Comparison of ENCODE assay signal across 16 cellular contexts in genomic region chr13:44865722-44866484, GRCh38.
DNase-seq lines count a peak whose midpoint lies in the region; ATAC-seq, FAIRE-seq and TF ChIP-seq lines count a peak whose summit lies in the region.
"Had no signal": no experiment of that assay in that cellular context is flagged by ENCODE, and none has a peak within 500 bp of the region (broad histone marks: within the 10 kb centered on the region; RNA-seq: fewer than 3 reads in every experiment).

No MANE protein-coding gene starts in this region.

- CTCF ChIA-PET in HepG2 (lab: Yijun Ruan, JAX; ENCODE audit: low intra/inter-chr PET ratio, low total read pairs), result no interaction called here

- WGBS in heart right ventricle, 2 donors, result 80 to 85% methylated on average over 11 of the region's 11 CpGs
- 66% methylated on average over 11 of the region's 11 CpGs for WGBS in prostate gland
- 60% methylated on average over 11 of the region's 11 CpGs for WGBS in HepG2 (ENCODE audit: low lambda C conversion rate)

- BruUV-seq in HepG2 (replicated peaks; lab: Mats Ljungman, UMichigan), result no TSS peak

- TF ChIP-seq EP300 in HepG2 (IDR thresholded peaks at IDR 0.05; ENCODE audit: low read depth in 2 of 2, low read length in 2 of 2) (no peak), HepG2 (CRISPR knock-in tag; IDR thresholded peaks at IDR 0.05; ENCODE audit: borderline replicate concordance) (no peak)

- no peaks in the 10 kb centered on the region for H4K20me1 ChIP-seq in HepG2 (ENCODE audit: insufficient read depth, low read length)

- no peak overlapping the region for H3K4me3 ChIP-seq in right atrium auricular region
- H3K4me3 ChIP-seq in heart right ventricle, result no peak overlapping the region
- no peak overlapping the region for H3K4me3 ChIP-seq in prostate gland
- H3K4me3 ChIP-seq in HepG2 (replicated peaks in 1 of 3; ENCODE audit: insufficient read depth in 1 of 3, low read depth in 2 of 3, low read length in 3 of 3), result no peak overlapping the region

- TF ChIP-seq POLR2A in prostate gland (IDR thresholded peaks at IDR 0.05), result no peak
- TF ChIP-seq POLR2A in HepG2 (IDR thresholded peaks at IDR 0.05; ENCODE audit: insufficient read depth in 1 of 2, low read depth in 2 of 2, low read length in 2 of 2), result no peak

- FAIRE-seq in HepG2 (lab: Jason Lieb, UNC), result no peak
- FAIRE-seq: GM12892, GM19239, H54 had no signal

- ATAC-seq in heart right ventricle, result no peak
- ATAC-seq in GM18858 (IDR thresholded peaks at IDR 0.05; ENCODE audit: unreplicated experiment), result no peak
- no peak for ATAC-seq in HG03442 (IDR thresholded peaks at IDR 0.05; ENCODE audit: unreplicated experiment)
- no peak for ATAC-seq in HepG2

- in situ Hi-C loops in HepG2 (cut with HindIII; ENCODE audit: extremely low pct_ligation_motif_present, low pct_unique_long_range_greater_than_20kb), result no loop called here

- POLR2A ChIA-PET in HepG2 (lab: Yijun Ruan, JAX), result no interaction called here

- no peak overlapping the region for H2AFZ ChIP-seq in HepG2 (ENCODE audit: low read length)

- no peak for TF ChIP-seq CTCF in right atrium auricular region (IDR thresholded peaks at IDR 0.05)
- TF ChIP-seq CTCF in heart right ventricle (IDR thresholded peaks at IDR 0.05), result no peak
- TF ChIP-seq CTCF in prostate gland (IDR thresholded peaks at IDR 0.05), result no peak
- no peak for TF ChIP-seq CTCF in HepG2 (CRISPR knock-in tag; IDR thresholded peaks at IDR 0.05)

- intact Hi-C loops in heart right ventricle (cut with DNase I), result no loop called here
- intact Hi-C loops in prostate gland (cut with DNase I), result no loop called here
- intact Hi-C loops in HepG2 (cut with micrococcal nuclease; ENCODE audit: unreplicated experiment), result no loop called here

- peaks cover 0 to 8% of the 10 kb centered on the region in 2 donors for H3K9me3 ChIP-seq in right atrium auricular region
- peaks cover 0 to 15% (median 0%) of the 10 kb centered on the region in 11 donors for H3K9me3 ChIP-seq in heart right ventricle
- H3K9me3 ChIP-seq in prostate gland, result no peaks in the 10 kb centered on the region
- H3K9me3 ChIP-seq in HepG2 (ENCODE audit: low read length), result no peaks in the 10 kb centered on the region

- no peaks in the 10 kb centered on the region for H3K27me3 ChIP-seq in right atrium auricular region
- H3K27me3 ChIP-seq in heart right ventricle, result no peaks in the 10 kb centered on the region
- H3K27me3 ChIP-seq in prostate gland (replicated peaks; ENCODE audit: insufficient read depth), result no peaks in the 10 kb centered on the region
- H3K27me3 ChIP-seq in HepG2 (ENCODE audit: control insufficient read depth in 1 of 2, insufficient read depth in 2 of 2, low read length in 2 of 2), result no peaks in the 10 kb centered on the region

- DNase-seq in right atrium auricular region (ENCODE audit: low spot score) (peak; percentile 51), heart right ventricle (no peak), left kidney (ENCODE audit: low read depth, low spot score) (peak; percentile 71), prostate gland (ENCODE audit: low spot score) (no peak), HepG2 (ENCODE audit: low spot score) (no peak)
- DNase-seq in activated T-cell treated with anti-CD3 and anti-CD28 coated beads, Interleukin-2, amount 50 U/mL, for 1 hour, result no peak
- DNase-seq: Caco-2; CD8-positive, alpha-beta memory T cell; DND-41; GDM1 had no signal

- no peak for TF ChIP-seq RAD21 in HepG2 (CRISPR knock-in tag; IDR thresholded peaks at IDR 0.05)

- no peak overlapping the region for H3K4me2 ChIP-seq in HepG2 (ENCODE audit: low read depth, low read length)

- H3K4me1 ChIP-seq in right atrium auricular region (peaks cover 0 to 8% of the 10 kb centered on the region in 2 donors), heart right ventricle (peaks cover 0 to 22% (median 5%) of the 10 kb centered on the region in 9 donors), prostate gland (replicated peaks) (peaks cover 3% of the 10 kb centered on the region), HepG2 (ENCODE audit: insufficient read depth, low read length) (0 out of 2 replicates have a peak, but pooled peaks cover 7% of the 10 kb centered on the region)
- H3K4me1 ChIP-seq: Caco-2 had no signal

- H3K27ac ChIP-seq in right atrium auricular region (no peak overlapping the region), heart right ventricle (no peak overlapping the region), prostate gland (peak overlapping the region; percentile 57 to 88), HepG2 (ENCODE audit: extremely low read length, insufficient read depth, low read length) (no peak overlapping the region)
- H3K27ac ChIP-seq: 22Rv1 had no signal

- H3K36me3 ChIP-seq in right atrium auricular region (no peaks in the 10 kb centered on the region), heart right ventricle (no peaks in the 10 kb centered on the region), prostate gland (no peaks in the 10 kb centered on the region), HepG2 (replicated peaks in 1 of 2; ENCODE audit: control insufficient read depth in 1 of 2, insufficient read depth in 2 of 2, low read length in 2 of 2) (no peaks in the 10 kb centered on the region)

- H3K79me2 ChIP-seq in HepG2 (ENCODE audit: insufficient read depth, low read length), result no peaks in the 10 kb centered on the region

- no peak overlapping the region for H3K9ac ChIP-seq in HepG2 (ENCODE audit: insufficient read depth, low read depth, low read length)

TF ChIP-seq in HepG2, 621 proteins besides CTCF, POLR2A, EP300 and RAD21:
- no peak for TF ChIP-seq ZSCAN21 (CRISPR knock-in tag; IDR thresholded peaks at IDR 0.05; ENCODE audit: borderline replicate concordance)
- no peak for TF ChIP-seq GATAD2A (CRISPR knock-in tag; IDR thresholded peaks at IDR 0.05)
- TF ChIP-seq ZNF382 (CRISPR knock-in tag; IDR thresholded peaks at IDR 0.05; ENCODE audit: borderline replicate concordance), result no peak
- no peak for TF ChIP-seq EZH2 (conservative IDR thresholded peaks at IDR 0.05; ENCODE audit: low read depth, low read length)
- no peak for TF ChIP-seq FOXA1 (IDR thresholded peaks at IDR 0.05)
- TF ChIP-seq FOXA1 (CRISPR knock-in tag; IDR thresholded peaks at IDR 0.05), result no peak
- TF ChIP-seq CEBPG (CRISPR knock-in tag; IDR thresholded peaks at IDR 0.05), result no peak
- TF ChIP-seq ZNF616 (CRISPR knock-in tag; IDR thresholded peaks at IDR 0.05; ENCODE audit: low read depth), result no peak

Comparison
In these comparisons a context has a peak if more than half of its experiments do, and no peak if none do; other contexts are left out.
1. DNase-seq: peak in right atrium auricular region (single experiment) and left kidney (single experiment); none in heart right ventricle (0 of 2), prostate gland (single experiment), activated T-cell treated with anti-CD3 and anti-CD28 coated beads, Interleukin-2, amount 50 U/mL, for 1 hour (single experiment) and HepG2 (single experiment).
2. H3K27ac ChIP-seq: peak in prostate gland (2 of 2); none in right atrium auricular region (0 of 2), heart right ventricle (0 of 10) and HepG2 (single experiment).